In the genomic region with DNA sequence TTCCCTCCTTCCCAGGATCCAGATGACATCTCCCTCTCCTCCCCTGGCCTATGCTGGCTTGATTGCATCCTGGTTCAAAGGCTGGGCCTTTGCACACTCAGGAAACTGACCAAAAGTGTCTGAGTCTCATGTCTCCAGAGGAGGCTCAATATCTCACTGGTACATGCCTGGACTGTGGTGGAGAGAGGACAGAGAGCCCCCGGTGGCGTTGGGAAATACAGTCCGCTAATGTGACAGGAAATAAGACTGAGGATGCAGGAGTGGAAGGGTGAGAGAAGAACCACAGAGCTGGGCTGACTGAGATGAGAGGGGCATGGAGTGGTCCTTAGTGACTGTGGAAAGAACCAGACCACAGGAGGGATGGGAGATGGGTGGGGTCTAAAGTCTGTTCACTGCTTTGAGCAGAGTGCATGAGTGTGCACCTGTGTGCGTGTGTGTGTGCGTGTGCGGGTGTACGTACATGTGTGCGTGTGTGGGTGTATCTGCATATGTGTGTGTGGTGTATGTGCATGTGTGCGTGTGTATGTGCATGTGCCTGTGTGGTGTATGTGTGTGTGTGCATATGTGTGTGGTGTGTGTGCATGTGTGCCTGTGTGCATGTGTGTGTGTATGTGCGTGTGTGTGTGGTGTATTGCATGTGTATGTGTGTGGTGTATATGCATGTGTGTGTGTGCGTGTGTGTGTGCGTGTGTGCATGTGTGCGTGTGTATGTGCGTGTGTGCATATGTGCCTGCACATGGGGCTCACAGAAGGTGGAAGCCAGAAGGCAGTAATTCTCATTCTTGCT, we compare ENCODE assay signal across 15 cellular contexts. TPM values are rescaled to one million over a fixed set of nuclear protein-coding genes. Genes with fewer than 3 reads are reported as not detected.
"Had no signal": no experiment of that assay in that cellular context is flagged by ENCODE, and none has a peak within 500 bp of the region (broad histone marks: within the 10 kb centered on the region; RNA-seq: fewer than 3 reads in every experiment).

No MANE protein-coding gene starts in this region.

- H3K9me3 Mint-ChIP-seq: activated T-cell treated with anti-CD3 and anti-CD28 coated beads, Interleukin-2, amount 50 U/mL, for 4 hours had no signal

- ATAC-seq: activated T-cell treated with anti-CD3 and anti-CD28 coated beads, Interleukin-2, amount 50 U/mL, for 4 hours; right cardiac atrium had no signal

- H3K27me3 ChIP-seq: ascending aorta, upper lobe of left lung had no signal

- DNase-seq: activated CD4-positive, alpha-beta T cell treated with anti-CD3 and anti-CD28 coated beads for 1 hour; activated CD4-positive, alpha-beta T cell treated with anti-CD3 and anti-CD28 coated beads, Interleukin-2, amount 50 U/mL, for 48 hours; activated effector memory CD4-positive, alpha-beta T cell treated with anti-CD3 and anti-CD28 coated beads, Interleukin-2, amount 50 U/mL, for 16 hours; activated T-cell treated with anti-CD3 and anti-CD28 coated beads, Interleukin-2, amount 50 U/mL, for 4 hours; kidney; left ventricle myocardium inferior; right cardiac atrium; stimulated activated CD4-positive, alpha-beta T cell treated with anti-CD3 and anti-CD28 coated beads, Interleukin-1b, Interleukin-23, amount 100 ng/mL, for 48 hours; stimulated activated naive CD4-positive, alpha-beta T cell had no signal

- H3K4me1 ChIP-seq: ascending aorta, left ventricle myocardium inferior, suprapubic skin, upper lobe of left lung had no signal

- H3K9me3 ChIP-seq: ascending aorta, left ventricle myocardium inferior, suprapubic skin, upper lobe of left lung had no signal

- FAIRE-seq: frontal cortex, kidney had no signal

- H3K4me3 ChIP-seq: ascending aorta, left ventricle myocardium inferior, suprapubic skin had no signal

- H3K4me3 Mint-ChIP-seq: activated T-cell treated with anti-CD3 and anti-CD28 coated beads, Interleukin-2, amount 50 U/mL, for 4 hours had no signal

- H3K36me3 ChIP-seq: ascending aorta, left ventricle myocardium inferior, suprapubic skin, upper lobe of left lung had no signal

- H3K27ac Mint-ChIP-seq: progenitor cell of endocrine pancreas had no signal

- H3K27ac ChIP-seq: ascending aorta, left ventricle myocardium inferior, suprapubic skin, upper lobe of left lung had no signal

RNA-seq across cellular contexts. Expression of gene SIGLEC5, which starts 1.9 kb away (rescaled TPM):
- total RNA-seq: ascending aorta; kidney; left ventricle myocardium inferior; progenitor cell of endocrine pancreas; T-helper 2 cell treated with Interferon-gamma antibody and Interleukin-4, amounts not matched to agents 100 ng/mL and 5 ng/mL, for 36 hours had no signal
- polyA plus RNA-seq: right cardiac atrium had no signal

RNA-seq across cellular contexts. Expression of gene SIGLEC14, which starts 18.3 kb away (rescaled TPM):
- total RNA-seq: activated T-cell treated with anti-CD3 and anti-CD28 coated beads, Interleukin-2, amount 50 U/mL, for 4 hours; progenitor cell of endocrine pancreas; T-helper 2 cell treated with Interferon-gamma antibody and Interleukin-4, amounts not matched to agents 100 ng/mL and 5 ng/mL, for 36 hours had no signal
